ENCODE assay signal across 8 cellular contexts in genomic region chr1:212608956-212609700, GRCh38. TPM values are rescaled to one million over a fixed set of nuclear protein-coding genes. Genes with fewer than 3 reads are reported as not detected.
DNase-seq lines count a peak whose midpoint lies in the region; ATAC-seq and TF ChIP-seq lines count a peak whose summit lies in the region.

No MANE protein-coding gene starts in this region.

- H3K36me3 ChIP-seq in neural progenitor cell (no peaks in the 10 kb centered on the region), transverse colon (no peaks in the 10 kb centered on the region)

- no peak overlapping the region for H3K27ac Mint-ChIP-seq in neural progenitor cell

- TF ChIP-seq EP300 in transverse colon (IDR thresholded peaks at IDR 0.05; ENCODE audit: low read depth): no peak

- H2AFZ ChIP-seq in neural progenitor cell (replicated peaks): peak overlapping the region; percentile 71

- H3K4me1 Mint-ChIP-seq in neural progenitor cell: peaks cover 72% of the 10 kb centered on the region

- peaks cover 3% of the 10 kb centered on the region for H3K36me3 Mint-ChIP-seq in neural progenitor cell

- peaks cover 37% of the 10 kb centered on the region for H3K27me3 ChIP-seq in foreskin keratinocyte
- H3K27me3 ChIP-seq in neural progenitor cell: peaks cover 76% of the 10 kb centered on the region
- peaks cover 38% of the 10 kb centered on the region for H3K27me3 ChIP-seq in transverse colon

- peak overlapping the region; percentile 97 for H3K4me2 ChIP-seq in neural progenitor cell

- in situ Hi-C loops in transverse colon (cut with MboI; ENCODE audit: low pct_ligation_motif_present in 1 of 4, low pct_unique_long_range_greater_than_20kb in 1 of 4, low sequenced_read_pairs in 3 of 4): no loop called here

- H3K27ac ChIP-seq in foreskin keratinocyte (peak overlapping the region; percentile 89), neural progenitor cell (no peak overlapping the region), transverse colon (peak overlapping the region; percentile 96 to 99 (median 98))

- intact Hi-C loops in transverse colon (cut with DNase I; ENCODE audit: low total_unique reads): loop anchor here (2.0 kb wide), 1 partner anchor 50 kb away; no protein-coding TSS in a partner anchor

- TF ChIP-seq CTCF in foreskin keratinocyte (conservative IDR thresholded peaks at IDR 0.05) (peak; percentile 50), neural progenitor cell (IDR thresholded peaks at IDR 0.05) (peak; percentile 79), transverse colon (IDR thresholded peaks at IDR 0.05) (peak in 4 of 5 experiments; percentile 14 to 39 (median 28))

- H3K9me3 Mint-ChIP-seq in neural progenitor cell: no peaks in the 10 kb centered on the region

- TF ChIP-seq POLR2A in transverse colon (IDR thresholded peaks at IDR 0.05): no peak

- 1 to 2% methylated on average over 12 to 61 of the region's 76 CpGs for WGBS in transverse colon (ENCODE audit: low coverage in 1 of 2), 2 donors

- peaks cover 14% of the 10 kb centered on the region for H3K27me3 Mint-ChIP-seq in neural progenitor cell (ENCODE audit: insufficient read depth, low read depth)

- H3K4me3 ChIP-seq in neural progenitor cell (peak overlapping the region; percentile 62), transverse colon (peak overlapping the region; percentile 61 to 87 (median 77))

- peak overlapping the region; percentile 96 for H3K4me3 Mint-ChIP-seq in neural progenitor cell

- peaks cover 14% of the 10 kb centered on the region for H3K4me1 ChIP-seq in foreskin keratinocyte
- H3K4me1 ChIP-seq in neural progenitor cell: peaks cover 34% of the 10 kb centered on the region
- peaks cover 0 to 37% (median 34%) of the 10 kb centered on the region in 4 donors for H3K4me1 ChIP-seq in transverse colon

- ATAC-seq in HG02973 (IDR thresholded peaks at IDR 0.05; ENCODE audit: unreplicated experiment) (peak; percentile 9), foreskin keratinocyte (no peak)

- H3K9me3 ChIP-seq in neural progenitor cell (ENCODE audit: low read depth) (no peaks in the 10 kb centered on the region), transverse colon (no peaks in the 10 kb centered on the region)

- no peaks in the 10 kb centered on the region for H3K79me2 ChIP-seq in neural progenitor cell (ENCODE audit: low read depth)

- DNase-seq in NCI-H345 (lab: John Stamatoyannopoulos, UW) (peak; percentile 45), NCI-H345 treated with DMSO at 0.1 percent for 48 hours (lab: John Stamatoyannopoulos, UW; ENCODE audit: unreplicated experiment) (no peak), NOMO-1 treated with dmso at 0.1 percent for 144 hours (lab: John Stamatoyannopoulos, UW; ENCODE audit: unreplicated experiment) (peak; percentile 47), foreskin keratinocyte (peak; percentile 10 to 23), neural progenitor cell (ENCODE audit: low spot score) (peak; percentile 86), transverse colon (peak; percentile 61)
- peak; percentile 81 for DNase-seq in activated effector memory CD4-positive, alpha-beta T cell treated with anti-CD3 and anti-CD28 coated beads, Interleukin-2, amount 50 U/mL, for 16 hours

- H4K20me1 ChIP-seq in neural progenitor cell (ENCODE audit: low read depth): peaks cover 22% of the 10 kb centered on the region

- peaks cover 41% of the 10 kb centered on the region for H3F3A ChIP-seq in neural progenitor cell (ENCODE audit: low read depth)

- H3K9ac ChIP-seq in neural progenitor cell: peak overlapping the region; percentile 36

RNA-seq across cellular contexts. Expression of gene ATF3, which starts 0.6 kb away (rescaled TPM):
- total RNA-seq in foreskin keratinocyte (3.3 and 5.4 TPM in 2 replicates), neural progenitor cell (ENCODE audit: low replicate concordance) (7.2 and 7.8 TPM in 2 replicates), transverse colon (10 to 100 TPM in 3 of 4 donors, 1 to 10 TPM in 1; 7.8 to 84.8 (median 46.1) TPM)
- polyA plus RNA-seq in foreskin keratinocyte: 3.3 and 4.8 TPM in 2 replicates

Comparison
In these comparisons a context has a peak if more than half of its experiments do, and no peak if none do; other contexts are left out.
1. CTCF ChIP-seq: peak in every context shown above with its lines; median percentile 79 in neural progenitor cell; 50 in foreskin keratinocyte; 28 in transverse colon.